6 cellular contexts compared by ENCODE assay signal in the genomic region with DNA sequence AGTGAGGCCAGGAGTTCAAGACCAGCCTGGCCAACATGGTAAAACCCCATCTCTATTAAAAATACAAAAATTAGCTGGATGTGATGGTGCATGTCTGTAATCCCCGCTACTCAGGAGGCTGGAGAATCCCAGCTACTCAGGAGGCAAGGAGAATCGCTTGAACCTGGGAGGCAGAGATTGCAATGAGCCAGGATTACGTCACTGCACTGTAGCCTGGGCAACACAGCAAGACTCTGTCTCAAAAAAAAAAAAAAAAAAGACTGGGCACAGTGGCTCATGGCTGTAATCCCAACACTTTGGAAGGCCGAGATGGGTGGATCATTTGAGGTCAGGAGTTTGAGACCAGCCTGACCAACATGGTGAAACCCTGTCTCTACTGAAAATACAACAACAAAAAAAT. TPM values are rescaled to one million over a fixed set of nuclear protein-coding genes. Genes with fewer than 3 reads are reported as not detected.
"Had no signal": no experiment of that assay in that cellular context is flagged by ENCODE, and none has a peak within 500 bp of the region (broad histone marks: within the 10 kb centered on the region; RNA-seq: fewer than 3 reads in every experiment).

No MANE protein-coding gene starts in this region.

RNA-seq across cellular contexts. Expression of a gene that starts 33.7 kb away (rescaled TPM):
- total RNA-seq: OCI-LY7 had no signal

RNA-seq across cellular contexts. Expression of a gene that starts 45.0 kb away (rescaled TPM):
- total RNA-seq: HT-29, LHCN-M2, MCF 10A, OCI-LY7, PC-3, SJCRH30 had no signal
